ENCODE assay signal across 8 cellular contexts in genomic region chr22:46122511-46122971, GRCh38. TPM values are rescaled to one million over a fixed set of nuclear protein-coding genes. Genes with fewer than 3 reads are reported as not detected.
DNase-seq lines count a peak whose midpoint lies in the region; ATAC-seq and TF ChIP-seq lines count a peak whose summit lies in the region.

No MANE protein-coding gene starts in this region.

- H3K9me3 Mint-ChIP-seq in Calu3 (ENCODE audit: low read depth, unreplicated experiment) = no peaks in the 10 kb centered on the region

- no peaks in the 10 kb centered on the region for H4K20me1 ChIP-seq in Karpas-422 (ENCODE audit: insufficient read depth, low read depth, low read length)

- H2AFZ ChIP-seq in Karpas-422 (ENCODE audit: low read length) = peak overlapping the region; percentile 63; the same call in 1 of the 2 replicates

- H3K27me3 ChIP-seq in Karpas-422 (ENCODE audit: low read length) (no peaks in the 10 kb centered on the region), WERI-Rb-1 (ENCODE audit: insufficient read depth, low read depth, severe bottlenecking) (no peaks in the 10 kb centered on the region), brain microvascular endothelial cell (replicated peaks) (no peaks in the 10 kb centered on the region)

- H3K27me3 Mint-ChIP-seq in Calu3 (ENCODE audit: unreplicated experiment) = peaks cover 7% of the 10 kb centered on the region

- BruUV-seq in Calu3 (replicated peaks; lab: Mats Ljungman, UMichigan) = no TSS peak

- H3K4me1 ChIP-seq in Karpas-422 (ENCODE audit: low read length) = peaks cover 12% of the 10 kb centered on the region

- peak overlapping the region; percentile 11 for H3K4me2 ChIP-seq in Karpas-422 (ENCODE audit: low read depth, low read length, poor library complexity, severe bottlenecking)

- peak; percentile 83 for DNase-seq in Calu3
- DNase-seq in Karpas-422 = peak; percentile 88
- peak; percentile 78 for DNase-seq in WERI-Rb-1
- peak; percentile 33 for DNase-seq in brain microvascular endothelial cell
- DNase-seq in iris pigment epithelial cell (ENCODE audit: low read depth) = peak; percentile 48
- peak; percentile 70 for DNase-seq in stimulated activated CD4-positive, alpha-beta T cell treated with anti-CD3 and anti-CD28 coated beads, Interleukin-1b, Interleukin-23, amount 100 ng/mL, for 48 hours

- peaks cover 39% of the 10 kb centered on the region for H3K36me3 Mint-ChIP-seq in Calu3 (ENCODE audit: insufficient read depth, unreplicated experiment)

- TF ChIP-seq CTCF in Calu3 (IDR thresholded peaks at IDR 0.05; ENCODE audit: unreplicated experiment) = peak; percentile 97
- TF ChIP-seq CTCF in WERI-Rb-1 (IDR thresholded peaks at IDR 0.05; ENCODE audit: low read depth, low read length) = peak; percentile 88
- TF ChIP-seq CTCF in brain microvascular endothelial cell (IDR thresholded peaks at IDR 0.05; ENCODE audit: low read depth, low read length, missing control alignments) = peak; percentile 94

- no peak overlapping the region for H3K4me3 Mint-ChIP-seq in Calu3 (ENCODE audit: low read depth, unreplicated experiment)

- no peaks in the 10 kb centered on the region for H3K36me3 ChIP-seq in Karpas-422 (ENCODE audit: insufficient read depth, low read length)
- H3K36me3 ChIP-seq in WERI-Rb-1 = no peaks in the 10 kb centered on the region
- H3K36me3 ChIP-seq in brain microvascular endothelial cell (replicated peaks) = no peaks in the 10 kb centered on the region

- no peak overlapping the region for H3K9ac ChIP-seq in Karpas-422 (ENCODE audit: low read length)

- intact Hi-C loops in Calu3 (cut with micrococcal nuclease; ENCODE audit: unreplicated experiment) = loop anchor here (1.0 to 5.0 kb wide), 2 partner anchors 192 to 420 kb away; no protein-coding TSS in a partner anchor

- H3K4me3 ChIP-seq in Karpas-422 (ENCODE audit: low read length) (no peak overlapping the region), WERI-Rb-1 (ENCODE audit: low read depth, low read length) (no peak overlapping the region), brain microvascular endothelial cell (ENCODE audit: low read depth, low read length) (no peak overlapping the region)

- ATAC-seq in HG03135 (IDR thresholded peaks at IDR 0.05; ENCODE audit: unreplicated experiment) (no peak), GM19351 (IDR thresholded peaks at IDR 0.05; ENCODE audit: unreplicated experiment) (no peak)

- H3K27ac Mint-ChIP-seq in Calu3 (ENCODE audit: unreplicated experiment) = no peak overlapping the region

- peaks cover 8% of the 10 kb centered on the region for H3K4me1 Mint-ChIP-seq in Calu3 (ENCODE audit: low read depth, unreplicated experiment)

- H3K9me3 ChIP-seq in Karpas-422 (ENCODE audit: low read length) = no peaks in the 10 kb centered on the region
- no peaks in the 10 kb centered on the region for H3K9me3 ChIP-seq in WERI-Rb-1 (ENCODE audit: severe bottlenecking)

- no peaks in the 10 kb centered on the region for H3K79me2 ChIP-seq in Karpas-422 (ENCODE audit: low read length)

- in situ Hi-C loops in brain microvascular endothelial cell (cut with HindIII; ENCODE audit: low pct_ligation_motif_present, low sequenced_read_pairs) = no loop called here

- CTCF ChIA-PET in Calu3 (lab: Charles Lee) = interaction anchor here (0.6 to 1.1 kb wide), 3 partner anchors 180 to 192 kb away, joined by 3 to 6 read pairs (median 3); no protein-coding TSS in a partner anchor

- no peaks in the 10 kb centered on the region for H3K9me2 ChIP-seq in Karpas-422 (replicated peaks; ENCODE audit: insufficient read depth, low read length)

- H3K27ac ChIP-seq in Karpas-422 (ENCODE audit: low read length) (no peak overlapping the region), WERI-Rb-1 (no peak overlapping the region), brain microvascular endothelial cell (no peak overlapping the region)

RNA-seq across cellular contexts. Expression of gene PPARA, which starts 27.8 kb away (rescaled TPM):
- 22.7 and 31.5 TPM in 2 replicates for total RNA-seq in Calu3 (2022)
- total RNA-seq in Karpas-422 (2014; rRNA removed; shearing (Covaris generic); ENCODE audit: low replicate concordance) = 18.3 and 23.5 TPM in 2 replicates

Comparison
In these comparisons a context has a peak if more than half of its experiments do, and no peak if none do; other contexts are left out.
1. DNase-seq: peak in every context shown above with its lines; median percentile 88 in Karpas-422; 83 in Calu3; 78 in WERI-Rb-1; 70 in stimulated activated CD4-positive, alpha-beta T cell treated with anti-CD3 and anti-CD28 coated beads, Interleukin-1b, Interleukin-23, amount 100 ng/mL, for 48 hours; 48 in iris pigment epithelial cell; 33 in brain microvascular endothelial cell.